In the genomic region with DNA sequence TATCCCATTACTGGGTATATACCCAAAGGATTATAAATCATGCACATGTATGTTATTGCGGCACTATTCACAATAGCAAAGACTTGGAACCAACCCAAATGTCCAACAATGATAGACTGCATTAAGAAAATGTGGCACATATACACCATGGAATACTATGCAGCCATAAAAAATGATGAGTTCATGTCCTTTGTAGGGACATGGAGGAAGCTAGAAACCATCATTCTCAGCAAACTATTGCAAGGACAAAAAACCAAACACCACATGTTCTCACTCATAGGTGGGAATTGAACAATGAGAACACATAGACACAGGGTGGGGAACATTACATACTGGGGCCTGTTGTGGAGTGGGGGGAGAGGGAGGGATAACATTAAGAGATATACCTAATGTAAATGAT, we compare ENCODE assay signal across 1 cellular context.
A peak's percentile ranks its signal among the peaks of the same experiment; 100 is the strongest.
TF ChIP-seq lines count a peak whose summit lies in the region.

No MANE protein-coding gene starts in this region.

TF ChIP-seq in HEK293, 187 proteins besides CTCF, POLR2A, EP300 and RAD21 (continued from another document):
- TF ChIP-seq, protein P1, sequence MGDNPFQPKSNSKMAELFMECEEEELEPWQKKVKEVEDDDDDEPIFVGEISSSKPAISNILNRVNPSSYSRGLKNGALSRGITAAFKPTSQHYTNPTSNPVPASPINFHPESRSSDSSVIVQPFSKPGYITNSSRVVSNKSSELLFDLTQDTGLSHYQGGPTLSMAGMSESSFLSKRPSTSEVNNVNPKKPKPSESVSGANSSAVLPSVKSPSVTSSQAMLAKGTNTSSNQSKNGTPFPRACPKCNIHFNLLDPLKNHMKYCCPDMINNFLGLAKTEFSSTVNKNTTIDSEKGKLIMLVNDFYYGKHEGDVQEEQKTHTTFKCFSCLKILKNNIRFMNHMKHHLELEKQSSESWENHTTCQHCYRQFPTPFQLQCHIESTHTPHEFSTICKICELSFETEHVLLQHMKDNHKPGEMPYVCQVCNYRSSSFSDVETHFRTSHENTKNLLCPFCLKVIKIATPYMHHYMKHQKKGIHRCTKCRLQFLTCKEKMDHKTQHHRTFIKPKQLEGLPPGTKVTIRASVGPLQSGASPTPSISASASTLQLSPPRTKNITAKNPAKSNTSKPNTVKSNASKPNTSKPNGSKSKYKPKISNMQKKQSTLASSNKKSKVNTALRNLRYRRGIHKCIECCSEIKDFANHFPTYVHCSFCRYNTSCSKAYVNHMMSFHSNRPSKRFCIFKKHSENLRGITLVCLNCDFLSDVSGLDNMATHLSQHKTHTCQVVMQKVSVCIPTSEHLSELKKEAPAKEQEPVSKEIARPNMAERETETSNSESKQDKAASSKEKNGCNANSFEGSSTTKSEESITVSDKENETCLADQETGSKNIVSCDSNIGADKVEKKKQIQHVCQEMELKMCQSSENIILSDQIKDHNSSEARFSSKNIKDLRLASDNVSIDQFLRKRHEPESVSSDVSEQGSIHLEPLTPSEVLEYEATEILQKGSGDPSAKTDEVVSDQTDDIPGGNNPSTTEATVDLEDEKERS (tag by site-specific recombination; IDR thresholded peaks at IDR 0.05): peak; percentile 71; the same call in 1 of the 2 replicates
- TF ChIP-seq, protein P2, sequence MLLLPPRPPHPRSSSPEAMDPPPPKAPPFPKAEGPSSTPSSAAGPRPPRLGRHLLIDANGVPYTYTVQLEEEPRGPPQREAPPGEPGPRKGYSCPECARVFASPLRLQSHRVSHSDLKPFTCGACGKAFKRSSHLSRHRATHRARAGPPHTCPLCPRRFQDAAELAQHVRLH (tag by site-specific recombination; IDR thresholded peaks at IDR 0.05): peak; percentile 40; the same call in 1 of the 2 replicates
TF ChIP-seq in HEK293: peak in this region for 3; not testable (repeated sequence) for 184.
